ENCODE assay signal across 14 cellular contexts in the genomic region with DNA sequence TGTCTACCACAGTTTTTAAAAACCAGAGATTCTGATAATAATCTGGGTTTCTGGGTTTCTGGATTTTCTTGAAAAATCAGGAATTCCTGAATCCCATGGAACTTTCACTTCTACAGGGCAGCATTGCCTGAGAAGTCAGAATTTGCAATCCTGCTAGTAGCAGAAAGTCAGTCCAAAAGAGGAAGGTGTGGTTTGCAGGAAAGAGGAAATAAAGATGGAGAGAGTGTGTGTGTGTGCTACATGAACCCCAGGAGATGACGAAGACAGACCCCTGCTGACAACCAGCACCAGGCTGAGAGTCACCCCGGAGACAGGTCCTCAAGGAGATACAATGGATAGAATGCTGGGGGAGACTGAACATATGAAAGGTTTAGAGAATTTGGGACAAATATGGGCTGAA. TPM values are rescaled to one million over a fixed set of nuclear protein-coding genes. Genes with fewer than 3 reads are reported as not detected.
DNase-seq lines count a peak whose midpoint lies in the region; ATAC-seq and TF ChIP-seq lines count a peak whose summit lies in the region.
"Had no signal": no experiment of that assay in that cellular context is flagged by ENCODE, and none has a peak within 500 bp of the region (broad histone marks: within the 10 kb centered on the region; RNA-seq: fewer than 3 reads in every experiment).

No MANE protein-coding gene starts in this region.

- intact Hi-C loops in activated B cell treated with CpG ODN at 0.5 μM for 24 hours (cut with micrococcal nuclease) (no loop called here), psoas muscle (cut with DNase I) (no loop called here)

- H3K27ac Mint-ChIP-seq in CD4-positive, CD25-positive, alpha-beta regulatory T cell, result peak overlapping the region in 2 of 3 donors; percentile 0 to 7
- H3K27ac Mint-ChIP-seq in activated B cell treated with CpG ODN at 0.5 μM for 24 hours (peak overlapping the region; percentile 83), naive B cell (peak overlapping the region; percentile 85 to 95 (median 91))
- H3K27ac Mint-ChIP-seq: activated CD8-positive, alpha-beta memory T cell treated with anti-CD3 and anti-CD28 coated beads, Interleukin-2, amount 10 ng/mL, durations not matched to agents 7 days and 5 days had no signal

- H3K23ac ChIP-seq in neuronal stem cell (ENCODE audit: low read depth, low read length, poor library complexity), result no peak overlapping the region

- no peak overlapping the region for H2BK12ac ChIP-seq in neuronal stem cell (ENCODE audit: low read length)

- no peak overlapping the region for H4K91ac ChIP-seq in neuronal stem cell (ENCODE audit: low read depth, low read length, poor library complexity)

- H2BK15ac ChIP-seq in neuronal stem cell (ENCODE audit: low read length), result no peak overlapping the region

- H3K9me3 Mint-ChIP-seq in CD4-positive, CD25-positive, alpha-beta regulatory T cell, result peaks cover 0 to 13% (median 7%) of the 10 kb centered on the region in 7 donors
- H3K9me3 Mint-ChIP-seq in activated B cell treated with CpG ODN at 0.5 μM for 24 hours (peaks cover 9% of the 10 kb centered on the region), naive B cell (peaks cover 3 to 12% (median 8%) of the 10 kb centered on the region in 7 donors)

- no peak overlapping the region for H3K4ac ChIP-seq in neuronal stem cell (ENCODE audit: low read length)

- no peak overlapping the region for H3K4me3 ChIP-seq in CD4-positive, CD25-positive, alpha-beta regulatory T cell (ENCODE audit: low read depth, low read length)
- H3K4me3 ChIP-seq in neuronal stem cell (ENCODE audit: low read length in 2 of 2) (no peak overlapping the region), psoas muscle (no peak overlapping the region)

- H4K8ac ChIP-seq in neuronal stem cell (ENCODE audit: low read depth, low read length), result no peak overlapping the region

- no peak overlapping the region for H2AK5ac ChIP-seq in neuronal stem cell (ENCODE audit: low read depth, low read length)

- no peak overlapping the region for H3K27ac ChIP-seq in CD4-positive, CD25-positive, alpha-beta regulatory T cell (ENCODE audit: insufficient read depth, low read length, poor library complexity, severe bottlenecking)
- H3K27ac ChIP-seq in neuronal stem cell (replicated peaks; ENCODE audit: low read length) (no peak overlapping the region), psoas muscle (no peak overlapping the region)
- H3K27ac ChIP-seq: parathyroid adenoma had no signal

- H3K27me3 ChIP-seq in CD4-positive, CD25-positive, alpha-beta regulatory T cell (ENCODE audit: control insufficient read depth, insufficient read depth, low read length), result peaks cover 1% of the 10 kb centered on the region
- H3K27me3 ChIP-seq in neuronal stem cell (ENCODE audit: control insufficient read depth in 3 of 3, insufficient read depth in 3 of 3, low read depth in 1 of 3, low read length in 3 of 3), result peaks cover 0 to 8% (median 3%) of the 10 kb centered on the region in 3 experiments
- peaks cover 0 to under 1% (median 0%) of the 10 kb centered on the region in 3 donors for H3K27me3 ChIP-seq in psoas muscle (ENCODE audit: insufficient read depth in 3 of 3, low read length in 2 of 3)

- H2BK120ac ChIP-seq in neuronal stem cell (ENCODE audit: low read depth, low read length), result no peak overlapping the region

- peak in 1 of 2 donors; percentile 14 for ATAC-seq in CD4-positive, CD25-positive, alpha-beta regulatory T cell (ENCODE audit: low read depth in 2 of 2)
- peak; percentile 90 for ATAC-seq in activated B cell treated with CpG ODN at 0.5 μM for 24 hours (ENCODE audit: low read depth)
- peak; percentile 97 to 98 for ATAC-seq in naive B cell (ENCODE audit: low read depth in 2 of 2)
- ATAC-seq in psoas muscle, result no peak
- ATAC-seq in stimulated activated naive CD8-positive, alpha-beta T cell treated with anti-CD3 and anti-CD28 coated beads, Interleukin-15, Interleukin-2, amounts not matched to agents 100 U/mL and 50 U/mL, for 24 hours, result no peak
- ATAC-seq: activated CD8-positive, alpha-beta memory T cell treated with anti-CD3 and anti-CD28 coated beads, Interleukin-2, amount 10 ng/mL, durations not matched to agents 7 days and 5 days had no signal

- CTCF ChIA-PET in activated B cell treated with CpG ODN at 0.5 μM for 24 hours (lab: Charles Lee), result interaction anchor here (1.0 kb wide), 1 partner anchor 189 kb away, joined by 3 read pairs; no protein-coding TSS in a partner anchor

- H2BK5ac ChIP-seq in neuronal stem cell (ENCODE audit: low read length), result no peak overlapping the region

- H3K4me1 ChIP-seq in CD4-positive, CD25-positive, alpha-beta regulatory T cell (ENCODE audit: control insufficient read depth, insufficient read depth, low read length, poor library complexity, severe bottlenecking), result no peaks in the 10 kb centered on the region
- H3K4me1 ChIP-seq in neuronal stem cell (ENCODE audit: control insufficient read depth in 2 of 2, insufficient read depth in 1 of 2, low read depth in 1 of 2, low read length in 2 of 2) (no peaks in the 10 kb centered on the region), psoas muscle (no peaks in the 10 kb centered on the region)
- H3K4me1 ChIP-seq: parathyroid adenoma had no signal

- H3K9ac ChIP-seq in neuronal stem cell (ENCODE audit: low read depth, low read length, poor library complexity), result no peak overlapping the region
- H3K9ac ChIP-seq: parathyroid adenoma had no signal

- H3K18ac ChIP-seq in neuronal stem cell (ENCODE audit: low read length), result no peak overlapping the region

- H3K4me1 Mint-ChIP-seq in CD4-positive, CD25-positive, alpha-beta regulatory T cell, result peaks cover 0 to 2% (median under 1%) of the 10 kb centered on the region in 4 donors
- H3K4me1 Mint-ChIP-seq in activated B cell treated with CpG ODN at 0.5 μM for 24 hours, result peaks cover 26% of the 10 kb centered on the region
- peaks cover 10 to 33% (median 28%) of the 10 kb centered on the region in 3 donors for H3K4me1 Mint-ChIP-seq in naive B cell

- H3K9me3 ChIP-seq in CD4-positive, CD25-positive, alpha-beta regulatory T cell (ENCODE audit: control insufficient read depth in 2 of 2, low read length in 2 of 2), result peaks cover 9 to 11% of the 10 kb centered on the region in 2 experiments
- peaks cover 3% of the 10 kb centered on the region in 2 donors for H3K9me3 ChIP-seq in neuronal stem cell (replicated peaks in 1 of 2; ENCODE audit: control insufficient read depth in 2 of 2, insufficient read depth in 1 of 2, low read depth in 1 of 2, low read length in 2 of 2)
- H3K9me3 ChIP-seq in psoas muscle, result peaks cover 3% of the 10 kb centered on the region

- no peaks in the 10 kb centered on the region for H3K36me3 Mint-ChIP-seq in CD4-positive, CD25-positive, alpha-beta regulatory T cell
- no peaks in the 10 kb centered on the region for H3K36me3 Mint-ChIP-seq in activated B cell treated with CpG ODN at 0.5 μM for 24 hours (ENCODE audit: low read depth)
- H3K36me3 Mint-ChIP-seq in naive B cell, result peaks cover 0 to 10% of the 10 kb centered on the region in 2 donors

- POLR2A ChIA-PET in activated B cell treated with CpG ODN at 0.5 μM for 24 hours (lab: Charles Lee), result interaction anchor here (0.9 to 1.4 kb wide), 2 partner anchors 45 to 48 kb away, joined by 3 to 8 read pairs; no protein-coding TSS in a partner anchor

- H3K14ac ChIP-seq in neuronal stem cell (ENCODE audit: low read length), result no peak overlapping the region

- H3K79me1 ChIP-seq in neuronal stem cell (ENCODE audit: low read depth, low read length), result no peaks in the 10 kb centered on the region

- H3K4me2 ChIP-seq in neuronal stem cell (ENCODE audit: insufficient read depth, low read length, poor library complexity, severe bottlenecking), result no peak overlapping the region

- H3K36me3 ChIP-seq in CD4-positive, CD25-positive, alpha-beta regulatory T cell (ENCODE audit: control insufficient read depth, insufficient read depth, low read length), result no peaks in the 10 kb centered on the region
- H3K36me3 ChIP-seq in neuronal stem cell (replicated peaks in 1 of 2; ENCODE audit: control insufficient read depth in 2 of 2, insufficient read depth in 2 of 2, low read length in 2 of 2) (no peaks in the 10 kb centered on the region), psoas muscle (ENCODE audit: insufficient read depth in 1 of 2, low read depth in 1 of 2) (no peaks in the 10 kb centered on the region)

- H3K27me3 Mint-ChIP-seq in CD4-positive, CD25-positive, alpha-beta regulatory T cell, result peaks cover 15% of the 10 kb centered on the region
- H3K27me3 Mint-ChIP-seq in activated B cell treated with CpG ODN at 0.5 μM for 24 hours (no peaks in the 10 kb centered on the region), naive B cell (no peaks in the 10 kb centered on the region)

- TF ChIP-seq CTCF in activated B cell treated with CpG ODN at 0.5 μM for 24 hours (IDR thresholded peaks at IDR 0.05), result no peak
- no peak for TF ChIP-seq CTCF in psoas muscle (IDR thresholded peaks at IDR 0.05)

- H3K4me3 Mint-ChIP-seq in CD4-positive, CD25-positive, alpha-beta regulatory T cell, result no peak overlapping the region
- H3K4me3 Mint-ChIP-seq in activated B cell treated with CpG ODN at 0.5 μM for 24 hours (peak overlapping the region; percentile 42), naive B cell (peak overlapping the region; percentile 25 to 64 (median 55))
- H3K4me3 Mint-ChIP-seq: activated CD8-positive, alpha-beta memory T cell treated with anti-CD3 and anti-CD28 coated beads, Interleukin-2, amount 10 ng/mL, durations not matched to agents 7 days and 5 days had no signal

- H2AFZ ChIP-seq in neuronal stem cell (ENCODE audit: low read length), result no peak overlapping the region
- H2AFZ ChIP-seq: parathyroid adenoma had no signal

- no CpG with 5 or more reads among the region's 2 CpGs for WGBS in neuronal stem cell (ENCODE audit: extremely low coverage in 2 of 2, insufficient read length in 2 of 2, insufficient replicate concordance in 1 of 2), 2 donors
- 78 to 87% (median 79%) methylated on average over 2 of the region's 2 CpGs for WGBS in psoas muscle, 3 donors

- DNase-seq in CD4-positive, CD25-positive, alpha-beta regulatory T cell, result no peak
- DNase-seq in NAMALWA (ENCODE audit: low spot score), result peak; percentile 17
- DNase-seq in activated B cell treated with CpG ODN at 0.5 μM for 24 hours, result no peak
- peak; percentile 59 for DNase-seq in naive B cell
- no peak for DNase-seq in neuronal stem cell (ENCODE audit: low spot score)
- DNase-seq in psoas muscle, result no peak
- no peak for DNase-seq in NCI-H1092 treated with DMSO at 0.1 percent for 48 hours (lab: John Stamatoyannopoulos, UW)
- no peak for DNase-seq in stimulated activated naive CD8-positive, alpha-beta T cell treated with anti-CD3 and anti-CD28 coated beads, Interleukin-15, Interleukin-2, amounts not matched to agents 100 U/mL and 50 U/mL, for 24 hours
- DNase-seq: activated CD8-positive, alpha-beta memory T cell treated with anti-CD3 and anti-CD28 coated beads, Interleukin-2, amount 10 ng/mL, durations not matched to agents 7 days and 5 days; activated naive CD4-positive, alpha-beta T cell treated with Interleukin-2 at 50 U/mL for 16 hours; NCI-H2171 treated with DMSO at 0.1 percent for 48 hours; NK-92 treated with Interleukin-12 subunit alpha and Interleukin-12 subunit beta, amount 100 ng/mL, for 24 hours had no signal

RNA-seq across cellular contexts. Expression of a gene that starts 44.9 kb away (rescaled TPM):
- total RNA-seq in CD4-positive, CD25-positive, alpha-beta regulatory T cell, result not detected
- polyA plus RNA-seq in CD4-positive, CD25-positive, alpha-beta regulatory T cell, result under 1 TPM in 3 of 4 donors, not detected in 1; 0.05 to 0.26 (median 0.17) TPM
- total RNA-seq in activated B cell treated with CpG ODN at 0.5 μM for 24 hours (not detected in 2 replicates), psoas muscle (not detected)
- polyA plus RNA-seq in naive B cell (ENCODE audit: low read depth in 6 of 6) (under 1 TPM in 1 of 6 donors, not detected in 5; 0.25 TPM), psoas muscle (not detected)
- not detected for polyA plus RNA-seq in neuronal stem cell (2013, experiment 1 of 2)
- polyA plus RNA-seq in neuronal stem cell (2013, experiment 2 of 2), result not detected
- total RNA-seq: activated CD8-positive, alpha-beta memory T cell treated with anti-CD3 and anti-CD28 coated beads, Interleukin-2, amount 10 ng/mL, durations not matched to agents 7 days and 5 days; MCF 10A had no signal

RNA-seq across cellular contexts. Expression of a gene that starts 56.8 kb away (rescaled TPM):
- total RNA-seq in CD4-positive, CD25-positive, alpha-beta regulatory T cell, result 33.9 TPM
- 10 to 100 TPM; 20.9 to 33.0 (median 29.1) TPM for polyA plus RNA-seq in CD4-positive, CD25-positive, alpha-beta regulatory T cell
- total RNA-seq in activated B cell treated with CpG ODN at 0.5 μM for 24 hours (202 and 217 TPM in 2 replicates), psoas muscle (1 to 10 TPM; 2.0 to 2.8 (median 2.2) TPM)
- polyA plus RNA-seq in naive B cell (ENCODE audit: low read depth in 6 of 6) (10 to 100 TPM; 44.5 to 91.0 (median 59.7) TPM), psoas muscle (1 to 10 TPM in 1 of 3 donors, under 1 TPM in 2; 0.34 to 1.3 (median 0.71) TPM)
- polyA plus RNA-seq in neuronal stem cell (2013, experiment 1 of 2), result 12.6 TPM
- 12.9 TPM for polyA plus RNA-seq in neuronal stem cell (2013, experiment 2 of 2)
- total RNA-seq: MCF 10A had no signal

Comparison
In these comparisons a context has a peak if more than half of its experiments do, and no peak if none do; other contexts are left out.
1. ATAC-seq: peak in activated B cell treated with CpG ODN at 0.5 μM for 24 hours (single experiment) and naive B cell (2 of 2); none in psoas muscle (0 of 4) and stimulated activated naive CD8-positive, alpha-beta T cell treated with anti-CD3 and anti-CD28 coated beads, Interleukin-15, Interleukin-2, amounts not matched to agents 100 U/mL and 50 U/mL, for 24 hours (single experiment).
2. DNase-seq: peak in NAMALWA (single experiment) and naive B cell (single experiment); none in CD4-positive, CD25-positive, alpha-beta regulatory T cell (0 of 3), activated B cell treated with CpG ODN at 0.5 μM for 24 hours (single experiment), neuronal stem cell (single experiment), psoas muscle (0 of 2), NCI-H1092 treated with DMSO at 0.1 percent for 48 hours (single experiment) and stimulated activated naive CD8-positive, alpha-beta T cell treated with anti-CD3 and anti-CD28 coated beads, Interleukin-15, Interleukin-2, amounts not matched to agents 100 U/mL and 50 U/mL, for 24 hours (single experiment).
3. H3K27ac Mint-ChIP-seq: peak in every context shown above with its lines; median percentile 91 in naive B cell; 83 in activated B cell treated with CpG ODN at 0.5 μM for 24 hours; 4 in CD4-positive, CD25-positive, alpha-beta regulatory T cell.
4. H3K4me3 Mint-ChIP-seq: peak in activated B cell treated with CpG ODN at 0.5 μM for 24 hours (single experiment) and naive B cell (8 of 8); none in CD4-positive, CD25-positive, alpha-beta regulatory T cell (0 of 4).